ENCODE assay signal across 13 cellular contexts in the genomic region with DNA sequence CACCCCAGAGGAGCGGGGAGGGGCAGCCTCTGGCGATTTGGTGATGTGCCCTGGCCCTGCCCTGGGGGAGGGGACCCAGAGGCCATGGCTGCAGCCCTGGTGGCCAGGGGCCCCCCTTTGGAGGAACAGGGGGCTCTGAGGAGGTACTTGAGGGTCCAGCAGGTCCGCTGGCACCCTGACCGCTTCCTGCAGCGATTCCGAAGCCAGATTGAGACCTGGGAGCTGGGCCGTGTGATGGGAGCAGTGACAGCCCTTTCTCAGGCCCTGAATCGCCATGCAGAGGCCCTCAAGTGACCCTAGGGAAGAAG. TPM values are rescaled to one million over a fixed set of nuclear protein-coding genes. Genes with fewer than 3 reads are reported as not detected.
DNase-seq lines count a peak whose midpoint lies in the region; ATAC-seq, FAIRE-seq and TF ChIP-seq lines count a peak whose summit lies in the region.
"Had no signal": no experiment of that assay in that cellular context is flagged by ENCODE, and none has a peak within 500 bp of the region (broad histone marks: within the 10 kb centered on the region; RNA-seq: fewer than 3 reads in every experiment).

No MANE protein-coding gene starts in this region.

- no peaks in the 10 kb centered on the region for H3K9me3 ChIP-seq in SU-DHL-6 (ENCODE audit: insufficient read depth, low read length)
- no peaks in the 10 kb centered on the region for H3K9me3 ChIP-seq in endothelial cell of umbilical vein (replicated peaks; ENCODE audit: control insufficient read depth, insufficient read depth, low read length)

- dilution Hi-C loops in endothelial cell of umbilical vein (cut with MboI; ENCODE audit: extremely low pct_ligation_motif_present, low sequenced_read_pairs), result no loop called here

- H3K9me1 ChIP-seq in endothelial cell of umbilical vein (replicated peaks; ENCODE audit: control insufficient read depth, extremely low read depth, insufficient read depth, low read length), result no peaks in the 10 kb centered on the region

- FAIRE-seq in endothelial cell of umbilical vein (lab: Jason Lieb, UNC) (no peak), frontal cortex (lab: Jason Lieb, UNC) (no peak)

- POLR2A ChIA-PET in activated CD4-positive, alpha-beta T cell treated with anti-CD3 and anti-CD28 coated beads, Interleukin-2, amount 10 ng/mL, durations not matched to agents 7 days and 5 days (lab: Charles Lee), result interaction anchor here (1.0 kb wide), 1 partner anchor 17 kb away, joined by 8 read pairs; the partner anchor contains the start of gene TNF
- POLR2A ChIA-PET in endothelial cell of umbilical vein (lab: Charles Lee) (no interaction called here), MCF 10A (lab: Yijun Ruan, JAX) (interaction anchor here (1.2 kb wide), 1 partner anchor 37 kb away, joined by 3 read pairs; no protein-coding TSS in a partner anchor)

- H4K20me1 ChIP-seq in SU-DHL-6 (ENCODE audit: low read depth, low read length) (no peaks in the 10 kb centered on the region), endothelial cell of umbilical vein (replicated peaks; ENCODE audit: control insufficient read depth, extremely low read depth, insufficient read depth, low read length) (no peaks in the 10 kb centered on the region)

- H3K9me3 Mint-ChIP-seq in activated CD4-positive, alpha-beta T cell treated with anti-CD3 and anti-CD28 coated beads, Interleukin-2, amount 10 ng/mL, durations not matched to agents 7 days and 5 days, result no peaks in the 10 kb centered on the region
- no peaks in the 10 kb centered on the region for H3K9me3 Mint-ChIP-seq in stimulated activated effector memory CD8-positive, alpha-beta T cell treated with anti-CD3 and anti-CD28 coated beads, Interleukin-12 subunit alpha, Interleukin-12 subunit beta, amount 100 ng/mL, for 72 hours
- H3K9me3 Mint-ChIP-seq in MCF 10A (ENCODE audit: unreplicated experiment), result no peaks in the 10 kb centered on the region
- H3K9me3 Mint-ChIP-seq: brain had no signal

- no peak for DNase-seq in activated CD4-positive, alpha-beta T cell treated with anti-CD3 and anti-CD28 coated beads, Interleukin-2, amount 10 ng/mL, durations not matched to agents 7 days and 5 days
- no peak for DNase-seq in activated CD4-positive, alpha-beta T cell treated with anti-CD3 and anti-CD28 coated beads for 48 hours
- no peak for DNase-seq in endothelial cell of umbilical vein (ENCODE audit: low read depth, low spot score)
- no peak for DNase-seq in stimulated activated effector memory CD8-positive, alpha-beta T cell treated with anti-CD3 and anti-CD28 coated beads, Interleukin-12 subunit alpha, Interleukin-12 subunit beta, amount 100 ng/mL, for 72 hours (ENCODE audit: low spot score in 2 of 2)
- DNase-seq in A172 (ENCODE audit: low spot score), result no peak
- no peak for DNase-seq in MCF 10A (ENCODE audit: unreplicated experiment)
- no peak for DNase-seq in frontal cortex (ENCODE audit: low spot score in 2 of 2)
- DNase-seq: NCI-H1417, NCI-H82, SW 1271 had no signal

- H3K4me3 ChIP-seq in SU-DHL-6 (ENCODE audit: insufficient read depth, low read length, poor library complexity, severe bottlenecking), result peak overlapping the region; percentile 41
- H3K4me3 ChIP-seq in endothelial cell of umbilical vein (replicated peaks in 1 of 3; ENCODE audit: insufficient read depth in 1 of 3, low read depth in 1 of 3, low read length in 3 of 3), result no peak overlapping the region

- H3K27ac Mint-ChIP-seq in activated CD4-positive, alpha-beta T cell treated with anti-CD3 and anti-CD28 coated beads, Interleukin-2, amount 10 ng/mL, durations not matched to agents 7 days and 5 days, result peak overlapping the region; percentile 89
- H3K27ac Mint-ChIP-seq in stimulated activated effector memory CD8-positive, alpha-beta T cell treated with anti-CD3 and anti-CD28 coated beads, Interleukin-12 subunit alpha, Interleukin-12 subunit beta, amount 100 ng/mL, for 72 hours, result peak overlapping the region; percentile 96
- H3K27ac Mint-ChIP-seq in MCF 10A (ENCODE audit: low read depth, unreplicated experiment), result no peak overlapping the region

- no TSS peak for BruUV-seq in endothelial cell of umbilical vein (replicated peaks; lab: Mats Ljungman, UMichigan)
- BruUV-seq in MCF 10A (replicated peaks; lab: Mats Ljungman, UMichigan), result no TSS peak

- no peaks in the 10 kb centered on the region for H3K27me3 ChIP-seq in SU-DHL-6 (ENCODE audit: low read length)
- H3K27me3 ChIP-seq in endothelial cell of umbilical vein (ENCODE audit: control insufficient read depth in 2 of 2, insufficient read depth in 2 of 2, low read length in 2 of 2), result no peaks in the 10 kb centered on the region

- intact Hi-C loops in endothelial cell of umbilical vein (cut with micrococcal nuclease), result no loop called here
- intact Hi-C loops in MCF 10A (cut with micrococcal nuclease), result no loop called here

- H3K4me2 ChIP-seq in SU-DHL-6 (ENCODE audit: low read depth, low read length, poor library complexity, severe bottlenecking) (peak overlapping the region; percentile 77), endothelial cell of umbilical vein (ENCODE audit: insufficient read depth, low read length) (no peak overlapping the region)

- CTCF ChIA-PET in activated CD4-positive, alpha-beta T cell treated with anti-CD3 and anti-CD28 coated beads, Interleukin-2, amount 10 ng/mL, durations not matched to agents 7 days and 5 days (lab: Charles Lee), result interaction anchor here (1.1 to 23.4 kb wide), 7 partner anchors 8 to 40 kb away, joined by 4 to 497 read pairs (median 16); partner anchors contain the start of genes ATP6V1G2, LST1, LTB and NCR3
- CTCF ChIA-PET in endothelial cell of umbilical vein (lab: Charles Lee) (interaction anchor here (31.0 kb wide), 1 partner anchor 30 kb away, joined by 1517 read pairs; the partner anchor contains the start of genes LST1, LTB, NCR3 and TNF), MCF 10A (lab: Yijun Ruan, JAX) (interaction anchor here (0.6 to 1.0 kb wide), 2 partner anchors 40 to 278 kb away, joined by 4 to 5 read pairs; no protein-coding TSS in a partner anchor)

- H3K27ac ChIP-seq in SU-DHL-6 (ENCODE audit: low read depth, low read length), result peak overlapping the region; percentile 94
- H3K27ac ChIP-seq in endothelial cell of umbilical vein (ENCODE audit: insufficient read depth, low read depth, low read length), result peak overlapping the region; percentile 98

- no peaks in the 10 kb centered on the region for H3K36me3 ChIP-seq in SU-DHL-6 (ENCODE audit: low read length)
- H3K36me3 ChIP-seq in endothelial cell of umbilical vein (ENCODE audit: control insufficient read depth in 2 of 2, extremely low read depth in 1 of 2, insufficient read depth in 2 of 2, low read length in 2 of 2), result peaks cover 2 to 10% of the 10 kb centered on the region in 2 experiments

- TF ChIP-seq POLR2A in endothelial cell of umbilical vein (IDR thresholded peaks at IDR 0.05; ENCODE audit: low read depth, low read length), result no peak

- H3K4me3 Mint-ChIP-seq in activated CD4-positive, alpha-beta T cell treated with anti-CD3 and anti-CD28 coated beads, Interleukin-2, amount 10 ng/mL, durations not matched to agents 7 days and 5 days, result peak overlapping the region; percentile 62
- peak overlapping the region; percentile 79 for H3K4me3 Mint-ChIP-seq in stimulated activated effector memory CD8-positive, alpha-beta T cell treated with anti-CD3 and anti-CD28 coated beads, Interleukin-12 subunit alpha, Interleukin-12 subunit beta, amount 100 ng/mL, for 72 hours
- no peak overlapping the region for H3K4me3 Mint-ChIP-seq in MCF 10A (ENCODE audit: unreplicated experiment)
- H3K4me3 Mint-ChIP-seq: brain had no signal

- no peaks in the 10 kb centered on the region for H3K9me2 ChIP-seq in SU-DHL-6 (replicated peaks; ENCODE audit: insufficient read depth, low read length)

- peak overlapping the region; percentile 69 for H3K9ac ChIP-seq in SU-DHL-6 (ENCODE audit: low read length)
- H3K9ac ChIP-seq in endothelial cell of umbilical vein (replicated peaks; ENCODE audit: extremely low read depth, insufficient read depth, low read length), result no peak overlapping the region

- peaks cover 11% of the 10 kb centered on the region for H3K27me3 Mint-ChIP-seq in activated CD4-positive, alpha-beta T cell treated with anti-CD3 and anti-CD28 coated beads, Interleukin-2, amount 10 ng/mL, durations not matched to agents 7 days and 5 days
- H3K27me3 Mint-ChIP-seq in MCF 10A (ENCODE audit: insufficient read depth, unreplicated experiment), result no peaks in the 10 kb centered on the region
- H3K27me3 Mint-ChIP-seq: brain had no signal

- H3K4me1 Mint-ChIP-seq in activated CD4-positive, alpha-beta T cell treated with anti-CD3 and anti-CD28 coated beads, Interleukin-2, amount 10 ng/mL, durations not matched to agents 7 days and 5 days, result peaks cover 69% of the 10 kb centered on the region
- H3K4me1 Mint-ChIP-seq in stimulated activated effector memory CD8-positive, alpha-beta T cell treated with anti-CD3 and anti-CD28 coated beads, Interleukin-12 subunit alpha, Interleukin-12 subunit beta, amount 100 ng/mL, for 72 hours, result peaks cover 66% of the 10 kb centered on the region
- peaks cover 20% of the 10 kb centered on the region for H3K4me1 Mint-ChIP-seq in MCF 10A (ENCODE audit: insufficient read depth, unreplicated experiment)
- H3K4me1 Mint-ChIP-seq: brain had no signal

- H3F3A ChIP-seq in SU-DHL-6 (ENCODE audit: insufficient read depth), result peaks cover 81% of the 10 kb centered on the region

- peaks cover 49% of the 10 kb centered on the region for H3K36me3 Mint-ChIP-seq in activated CD4-positive, alpha-beta T cell treated with anti-CD3 and anti-CD28 coated beads, Interleukin-2, amount 10 ng/mL, durations not matched to agents 7 days and 5 days (ENCODE audit: low read depth)
- peaks cover 62% of the 10 kb centered on the region for H3K36me3 Mint-ChIP-seq in stimulated activated effector memory CD8-positive, alpha-beta T cell treated with anti-CD3 and anti-CD28 coated beads, Interleukin-12 subunit alpha, Interleukin-12 subunit beta, amount 100 ng/mL, for 72 hours
- H3K36me3 Mint-ChIP-seq in MCF 10A (ENCODE audit: insufficient read depth, unreplicated experiment), result peaks cover 43% of the 10 kb centered on the region

- TF ChIP-seq CTCF in SU-DHL-6 (IDR thresholded peaks at IDR 0.05; ENCODE audit: insufficient read depth, low read length, poor library complexity, severe bottlenecking), result no peak
- no peak for TF ChIP-seq CTCF in endothelial cell of umbilical vein (IDR thresholded peaks at IDR 0.05; ENCODE audit: extremely low read depth in 1 of 2, insufficient read depth in 1 of 2, low read depth in 1 of 2, low read length in 2 of 2)
- TF ChIP-seq CTCF in MCF 10A (IDR thresholded peaks at IDR 0.05; ENCODE audit: unreplicated experiment), result no peak

- no peak overlapping the region for H2AFZ ChIP-seq in SU-DHL-6 (ENCODE audit: low read depth, low read length, severe bottlenecking)
- H2AFZ ChIP-seq in endothelial cell of umbilical vein (ENCODE audit: low read depth, low read length), result no peak overlapping the region

- peaks cover 61% of the 10 kb centered on the region for H3K4me1 ChIP-seq in endothelial cell of umbilical vein (ENCODE audit: control insufficient read depth, extremely low read depth, insufficient read depth, low read length)

- H3K79me2 ChIP-seq in SU-DHL-6 (ENCODE audit: insufficient read depth, low read length) (peaks cover 16% of the 10 kb centered on the region; the same call in 1 of the 2 replicates), endothelial cell of umbilical vein (ENCODE audit: control insufficient read depth, insufficient read depth, low read length) (peaks cover 7% of the 10 kb centered on the region)

- no peak for ATAC-seq in stimulated activated effector memory CD8-positive, alpha-beta T cell treated with anti-CD3 and anti-CD28 coated beads, Interleukin-12 subunit alpha, Interleukin-12 subunit beta, amount 100 ng/mL, for 72 hours

RNA-seq across cellular contexts. Expression of gene NFKBIL1, which starts 10.9 kb away (rescaled TPM):
- total RNA-seq in activated CD4-positive, alpha-beta T cell treated with anti-CD3 and anti-CD28 coated beads, Interleukin-2, amount 10 ng/mL, durations not matched to agents 7 days and 5 days, result 10 to 100 TPM; 15.8 to 16.0 TPM
- total RNA-seq in endothelial cell of umbilical vein (14.6 and 15.5 TPM in 2 replicates), MCF 10A (2022) (25.2 and 30.3 TPM in 2 replicates), frontal cortex (20.4 TPM)
- polyA plus RNA-seq in endothelial cell of umbilical vein, result 9.9 and 14.2 TPM in 2 replicates
- 7.1 and 11.2 TPM in 2 replicates for polyA plus RNA-seq in endothelial cell of umbilical vein (2011; cell fraction: cytosol; rRNA removed)
- polyA plus RNA-seq in endothelial cell of umbilical vein (2011; cell fraction: nucleus; rRNA removed), result 8.1 and 8.5 TPM in 2 replicates
- polyA plus RNA-seq in endothelial cell of umbilical vein (2012), result 8.4 and 10.2 TPM in 2 replicates
- polyA minus RNA-seq in endothelial cell of umbilical vein, result 5.2 TPM in 2 replicates
- polyA minus RNA-seq in endothelial cell of umbilical vein (2011; cell fraction: cytosol; rRNA and poly(A)+ RNA removed), result 13.5 TPM
- 2.8 and 9.3 TPM in 2 replicates for polyA minus RNA-seq in endothelial cell of umbilical vein (2011; cell fraction: nucleus; rRNA and poly(A)+ RNA removed)
- 21.1 and 22.0 TPM in 2 replicates for total RNA-seq in A172 (2014; rRNA removed; shearing (Covaris generic))

RNA-seq across cellular contexts. Expression of gene ATP6V1G2, which starts 11.9 kb away (rescaled TPM):
- 1 to 10 TPM; 3.6 to 3.7 TPM for total RNA-seq in activated CD4-positive, alpha-beta T cell treated with anti-CD3 and anti-CD28 coated beads, Interleukin-2, amount 10 ng/mL, durations not matched to agents 7 days and 5 days
- total RNA-seq in endothelial cell of umbilical vein (0.84 and 1.4 TPM in 2 replicates), MCF 10A (2022) (1.2 and 2.4 TPM in 2 replicates), frontal cortex (54.6 TPM)
- polyA plus RNA-seq in endothelial cell of umbilical vein, result 0.64 and 0.70 TPM in 2 replicates
- polyA plus RNA-seq in endothelial cell of umbilical vein (2011; cell fraction: cytosol; rRNA removed), result 0.63 and 0.66 TPM in 2 replicates
- polyA plus RNA-seq in endothelial cell of umbilical vein (2011; cell fraction: nucleus; rRNA removed), result 2.7 and 4.2 TPM in 2 replicates
- polyA plus RNA-seq in endothelial cell of umbilical vein (2012), result 0.49 and 0.70 TPM in 2 replicates
- polyA minus RNA-seq in endothelial cell of umbilical vein, result 0.15 and 3.6 TPM in 2 replicates
- polyA minus RNA-seq in endothelial cell of umbilical vein (2011; cell fraction: cytosol; rRNA and poly(A)+ RNA removed), result not detected
- polyA minus RNA-seq in endothelial cell of umbilical vein (2011; cell fraction: nucleus; rRNA and poly(A)+ RNA removed), result 1.1 and 1.5 TPM in 2 replicates
- total RNA-seq in A172 (2014; rRNA removed; shearing (Covaris generic)), result 1.4 and 2.3 TPM in 2 replicates
- total RNA-seq: esophagus mucosa had no signal

RNA-seq across cellular contexts. Expression of gene LTA, which starts 13.8 kb away (rescaled TPM):
- 10 to 100 TPM; 20.9 to 27.0 TPM for total RNA-seq in activated CD4-positive, alpha-beta T cell treated with anti-CD3 and anti-CD28 coated beads, Interleukin-2, amount 10 ng/mL, durations not matched to agents 7 days and 5 days
- total RNA-seq in endothelial cell of umbilical vein, result 0.46 TPM in 1 of 2 replicates, not detected in the other
- polyA plus RNA-seq in endothelial cell of umbilical vein, result 0.08 TPM in 1 of 2 replicates, not detected in the other
- polyA plus RNA-seq in endothelial cell of umbilical vein (2011; cell fraction: cytosol; rRNA removed), result 0.08 TPM in 1 of 2 replicates, not detected in the other
- 0.13 and 0.15 TPM in 2 replicates for polyA plus RNA-seq in endothelial cell of umbilical vein (2011; cell fraction: nucleus; rRNA removed)
- polyA plus RNA-seq in endothelial cell of umbilical vein (2012), result not detected in 2 replicates
- 0.27 TPM in 1 of 2 replicates, not detected in the other for polyA minus RNA-seq in endothelial cell of umbilical vein
- polyA minus RNA-seq in endothelial cell of umbilical vein (2011; cell fraction: cytosol; rRNA and poly(A)+ RNA removed), result not detected
- polyA minus RNA-seq in endothelial cell of umbilical vein (2011; cell fraction: nucleus; rRNA and poly(A)+ RNA removed), result not detected in 2 replicates
- total RNA-seq in A172 (2014; rRNA removed; shearing (Covaris generic)), result not detected in 2 replicates
- total RNA-seq in MCF 10A (2022), result not detected in 2 replicates
- not detected for total RNA-seq in frontal cortex
- total RNA-seq: esophagus mucosa had no signal

RNA-seq across cellular contexts. Expression of gene DDX39B, which starts 16.5 kb away (rescaled TPM):
- 100 to 1,000 TPM; 420 to 442 TPM for total RNA-seq in activated CD4-positive, alpha-beta T cell treated with anti-CD3 and anti-CD28 coated beads, Interleukin-2, amount 10 ng/mL, durations not matched to agents 7 days and 5 days
- total RNA-seq in endothelial cell of umbilical vein (453 and 481 TPM in 2 replicates), MCF 10A (2022) (551 and 565 TPM in 2 replicates), frontal cortex (318 TPM)
- 722 and 766 TPM in 2 replicates for polyA plus RNA-seq in endothelial cell of umbilical vein
- 462 and 465 TPM in 2 replicates for polyA plus RNA-seq in endothelial cell of umbilical vein (2011; cell fraction: cytosol; rRNA removed)
- 1,430 and 1,543 TPM in 2 replicates for polyA plus RNA-seq in endothelial cell of umbilical vein (2011; cell fraction: nucleus; rRNA removed)
- 283 and 357 TPM in 2 replicates for polyA plus RNA-seq in endothelial cell of umbilical vein (2012)
- polyA minus RNA-seq in endothelial cell of umbilical vein, result 941 and 1,099 TPM in 2 replicates
- polyA minus RNA-seq in endothelial cell of umbilical vein (2011; cell fraction: cytosol; rRNA and poly(A)+ RNA removed), result 284 TPM
- 394 and 502 TPM in 2 replicates for polyA minus RNA-seq in endothelial cell of umbilical vein (2011; cell fraction: nucleus; rRNA and poly(A)+ RNA removed)
- total RNA-seq in A172 (2014; rRNA removed; shearing (Covaris generic)), result 317 and 405 TPM in 2 replicates

RNA-seq across cellular contexts. Expression of gene TNF, which starts 17.1 kb away (rescaled TPM):
- total RNA-seq in activated CD4-positive, alpha-beta T cell treated with anti-CD3 and anti-CD28 coated beads, Interleukin-2, amount 10 ng/mL, durations not matched to agents 7 days and 5 days, result 10 to 100 TPM; 46.5 to 47.1 TPM
- total RNA-seq in endothelial cell of umbilical vein (not detected in 2 replicates), MCF 10A (2022) (not detected in 2 replicates), frontal cortex (not detected)
- not detected in 2 replicates for polyA plus RNA-seq in endothelial cell of umbilical vein
- not detected in 2 replicates for polyA plus RNA-seq in endothelial cell of umbilical vein (2011; cell fraction: cytosol; rRNA removed)
- not detected in 2 replicates for polyA plus RNA-seq in endothelial cell of umbilical vein (2011; cell fraction: nucleus; rRNA removed)
- polyA plus RNA-seq in endothelial cell of umbilical vein (2012), result not detected in 2 replicates
- not detected in 2 replicates for polyA minus RNA-seq in endothelial cell of umbilical vein
- polyA minus RNA-seq in endothelial cell of umbilical vein (2011; cell fraction: cytosol; rRNA and poly(A)+ RNA removed), result not detected
- polyA minus RNA-seq in endothelial cell of umbilical vein (2011; cell fraction: nucleus; rRNA and poly(A)+ RNA removed), result not detected in 2 replicates
- not detected in 2 replicates for total RNA-seq in A172 (2014; rRNA removed; shearing (Covaris generic))

Comparison
In these comparisons a context has a peak if more than half of its experiments do, and no peak if none do; other contexts are left out.
1. RNA of gene ATP6V1G2, which starts 11.9 kb away (total RNA-seq): 54.6 TPM in frontal cortex (single experiment); 3.6 to 3.7 TPM in activated CD4-positive, alpha-beta T cell treated with anti-CD3 and anti-CD28 coated beads, Interleukin-2, amount 10 ng/mL, durations not matched to agents 7 days and 5 days, 1.4 to 2.3 TPM in A172, 1.2 to 2.4 TPM in MCF 10A and 0.84 to 1.4 TPM in endothelial cell of umbilical vein; every median in the first group is over 10 times any median in the second.
2. RNA of gene LTA, which starts 13.8 kb away (total RNA-seq): 20.9 to 27.0 TPM in activated CD4-positive, alpha-beta T cell treated with anti-CD3 and anti-CD28 coated beads, Interleukin-2, amount 10 ng/mL, durations not matched to agents 7 days and 5 days; 0.46 TPM in endothelial cell of umbilical vein, not detected in MCF 10A, not detected in A172 and not detected in frontal cortex (single experiment); every median in the first group is over 10 times any median in the second.